ENCODE assay signal across 1 cellular context in genomic region chr21:35586305-35586704, GRCh38.
TF ChIP-seq lines count a peak whose summit lies in the region.

No MANE protein-coding gene starts in this region.

TF ChIP-seq in HepG2, 621 proteins besides CTCF, POLR2A, EP300 and RAD21 (continued from another document and continues in another):
- no peak for TF ChIP-seq LCORL (IDR thresholded peaks at IDR 0.05)
- TF ChIP-seq LCORL (CRISPR knock-in tag; IDR thresholded peaks at IDR 0.05): no peak
- TF ChIP-seq, protein P1, sequence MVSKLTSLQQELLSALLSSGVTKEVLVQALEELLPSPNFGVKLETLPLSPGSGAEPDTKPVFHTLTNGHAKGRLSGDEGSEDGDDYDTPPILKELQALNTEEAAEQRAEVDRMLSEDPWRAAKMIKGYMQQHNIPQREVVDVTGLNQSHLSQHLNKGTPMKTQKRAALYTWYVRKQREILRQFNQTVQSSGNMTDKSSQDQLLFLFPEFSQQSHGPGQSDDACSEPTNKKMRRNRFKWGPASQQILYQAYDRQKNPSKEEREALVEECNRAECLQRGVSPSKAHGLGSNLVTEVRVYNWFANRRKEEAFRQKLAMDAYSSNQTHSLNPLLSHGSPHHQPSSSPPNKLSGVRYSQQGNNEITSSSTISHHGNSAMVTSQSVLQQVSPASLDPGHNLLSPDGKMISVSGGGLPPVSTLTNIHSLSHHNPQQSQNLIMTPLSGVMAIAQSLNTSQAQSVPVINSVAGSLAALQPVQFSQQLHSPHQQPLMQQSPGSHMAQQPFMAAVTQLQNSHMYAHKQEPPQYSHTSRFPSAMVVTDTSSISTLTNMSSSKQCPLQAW (CRISPR knock-in tag; IDR thresholded peaks at IDR 0.05): no peak
- TF ChIP-seq HNF4G (IDR thresholded peaks at IDR 0.05; ENCODE audit: borderline replicate concordance, low read depth, low read length): no peak
- no peak for TF ChIP-seq HNF4G (CRISPR knock-in tag; IDR thresholded peaks at IDR 0.05; ENCODE audit: borderline replicate concordance, low read depth)
- no peak for TF ChIP-seq ZSCAN5A (CRISPR knock-in tag; IDR thresholded peaks at IDR 0.05; ENCODE audit: borderline replicate concordance)
- no peak for TF ChIP-seq MEIS1 (CRISPR knock-in tag; IDR thresholded peaks at IDR 0.05; ENCODE audit: borderline replicate concordance)
- no peak for TF ChIP-seq ZNF30 (CRISPR knock-in tag; IDR thresholded peaks at IDR 0.05)
- TF ChIP-seq ZSCAN12 (CRISPR knock-in tag; IDR thresholded peaks at IDR 0.05): no peak
- TF ChIP-seq SMARCC2 (IDR thresholded peaks at IDR 0.05): no peak
- TF ChIP-seq, protein P2, sequence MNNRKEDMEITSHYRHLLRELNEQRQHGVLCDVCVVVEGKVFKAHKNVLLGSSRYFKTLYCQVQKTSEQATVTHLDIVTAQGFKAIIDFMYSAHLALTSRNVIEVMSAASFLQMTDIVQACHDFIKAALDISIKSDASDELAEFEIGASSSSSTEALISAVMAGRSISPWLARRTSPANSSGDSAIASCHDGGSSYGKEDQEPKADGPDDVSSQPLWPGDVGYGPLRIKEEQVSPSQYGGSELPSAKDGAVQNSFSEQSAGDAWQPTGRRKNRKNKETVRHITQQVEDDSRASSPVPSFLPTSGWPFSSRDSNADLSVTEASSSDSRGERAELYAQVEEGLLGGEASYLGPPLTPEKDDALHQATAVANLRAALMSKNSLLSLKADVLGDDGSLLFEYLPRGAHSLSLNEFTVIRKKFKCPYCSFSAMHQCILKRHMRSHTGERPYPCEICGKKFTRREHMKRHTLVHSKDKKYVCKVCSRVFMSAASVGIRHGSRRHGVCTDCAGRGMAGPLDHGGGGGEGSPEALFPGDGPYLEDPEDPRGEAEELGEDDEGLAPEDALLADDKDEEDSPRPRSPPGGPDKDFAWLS (CRISPR knock-in tag; IDR thresholded peaks at IDR 0.05; ENCODE audit: borderline replicate concordance): no peak
- no peak for TF ChIP-seq SAP130 (CRISPR knock-in tag; IDR thresholded peaks at IDR 0.05; ENCODE audit: low read depth)
- no peak for TF ChIP-seq ZNF598 (CRISPR knock-in tag; IDR thresholded peaks at IDR 0.05; ENCODE audit: borderline replicate concordance)
- TF ChIP-seq KLF9 (CRISPR knock-in tag; IDR thresholded peaks at IDR 0.05; ENCODE audit: low read depth): no peak
- TF ChIP-seq NFYB (CRISPR knock-in tag; IDR thresholded peaks at IDR 0.05): no peak
- TF ChIP-seq JUN (CRISPR knock-in tag; IDR thresholded peaks at IDR 0.05): no peak
- peak; percentile 85 for TF ChIP-seq ZKSCAN5 (CRISPR knock-in tag; IDR thresholded peaks at IDR 0.05)
- TF ChIP-seq PRMT3 (CRISPR knock-in tag; IDR thresholded peaks at IDR 0.05; ENCODE audit: borderline replicate concordance, low read depth): no peak
- no peak for TF ChIP-seq STAT5B (CRISPR knock-in tag; IDR thresholded peaks at IDR 0.05)
- no peak for TF ChIP-seq DNMT3B (CRISPR knock-in tag; conservative IDR thresholded peaks at IDR 0.05)
- no peak for TF ChIP-seq STAT6 (CRISPR knock-in tag; IDR thresholded peaks at IDR 0.05; ENCODE audit: borderline replicate concordance)
- TF ChIP-seq, protein P3, sequence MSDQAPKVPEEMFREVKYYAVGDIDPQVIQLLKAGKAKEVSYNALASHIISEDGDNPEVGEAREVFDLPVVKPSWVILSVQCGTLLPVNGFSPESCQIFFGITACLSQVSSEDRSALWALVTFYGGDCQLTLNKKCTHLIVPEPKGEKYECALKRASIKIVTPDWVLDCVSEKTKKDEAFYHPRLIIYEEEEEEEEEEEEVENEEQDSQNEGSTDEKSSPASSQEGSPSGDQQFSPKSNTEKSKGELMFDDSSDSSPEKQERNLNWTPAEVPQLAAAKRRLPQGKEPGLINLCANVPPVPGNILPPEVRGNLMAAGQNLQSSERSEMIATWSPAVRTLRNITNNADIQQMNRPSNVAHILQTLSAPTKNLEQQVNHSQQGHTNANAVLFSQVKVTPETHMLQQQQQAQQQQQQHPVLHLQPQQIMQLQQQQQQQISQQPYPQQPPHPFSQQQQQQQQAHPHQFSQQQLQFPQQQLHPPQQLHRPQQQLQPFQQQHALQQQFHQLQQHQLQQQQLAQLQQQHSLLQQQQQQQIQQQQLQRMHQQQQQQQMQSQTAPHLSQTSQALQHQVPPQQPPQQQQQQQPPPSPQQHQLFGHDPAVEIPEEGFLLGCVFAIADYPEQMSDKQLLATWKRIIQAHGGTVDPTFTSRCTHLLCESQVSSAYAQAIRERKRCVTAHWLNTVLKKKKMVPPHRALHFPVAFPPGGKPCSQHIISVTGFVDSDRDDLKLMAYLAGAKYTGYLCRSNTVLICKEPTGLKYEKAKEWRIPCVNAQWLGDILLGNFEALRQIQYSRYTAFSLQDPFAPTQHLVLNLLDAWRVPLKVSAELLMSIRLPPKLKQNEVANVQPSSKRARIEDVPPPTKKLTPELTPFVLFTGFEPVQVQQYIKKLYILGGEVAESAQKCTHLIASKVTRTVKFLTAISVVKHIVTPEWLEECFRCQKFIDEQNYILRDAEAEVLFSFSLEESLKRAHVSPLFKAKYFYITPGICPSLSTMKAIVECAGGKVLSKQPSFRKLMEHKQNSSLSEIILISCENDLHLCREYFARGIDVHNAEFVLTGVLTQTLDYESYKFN (CRISPR knock-in tag; conservative IDR thresholded peaks at IDR 0.05): peak; percentile 48
- TF ChIP-seq TRAFD1 (CRISPR knock-in tag; IDR thresholded peaks at IDR 0.05; ENCODE audit: borderline replicate concordance): no peak
- no peak for TF ChIP-seq ZNF572 (CRISPR knock-in tag; IDR thresholded peaks at IDR 0.05)
- no peak for TF ChIP-seq ZNF367 (CRISPR knock-in tag; IDR thresholded peaks at IDR 0.05; ENCODE audit: borderline replicate concordance)
- no peak for TF ChIP-seq ZNF691 (CRISPR knock-in tag; IDR thresholded peaks at IDR 0.05; ENCODE audit: borderline replicate concordance, low read depth)
- TF ChIP-seq, protein P4, sequence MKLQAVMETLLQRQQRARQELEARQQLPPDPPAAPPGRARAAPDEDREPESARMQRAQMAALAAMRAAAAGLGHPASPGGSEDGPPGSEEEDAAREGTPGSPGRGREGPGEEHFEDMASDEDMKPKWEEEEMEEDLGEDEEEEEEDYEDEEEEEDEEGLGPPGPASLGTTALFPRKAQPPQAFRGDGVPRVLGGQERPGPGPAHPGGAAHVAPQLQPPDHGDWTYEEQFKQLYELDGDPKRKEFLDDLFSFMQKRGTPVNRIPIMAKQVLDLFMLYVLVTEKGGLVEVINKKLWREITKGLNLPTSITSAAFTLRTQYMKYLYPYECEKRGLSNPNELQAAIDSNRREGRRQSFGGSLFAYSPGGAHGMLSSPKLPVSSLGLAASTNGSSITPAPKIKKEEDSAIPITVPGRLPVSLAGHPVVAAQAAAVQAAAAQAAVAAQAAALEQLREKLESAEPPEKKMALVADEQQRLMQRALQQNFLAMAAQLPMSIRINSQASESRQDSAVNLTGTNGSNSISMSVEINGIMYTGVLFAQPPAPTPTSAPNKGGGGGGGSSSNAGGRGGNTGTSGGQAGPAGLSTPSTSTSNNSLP (IDR thresholded peaks at IDR 0.05; ENCODE audit: low read depth, low read length): peak; percentile 39; the same call in 1 of the 2 replicates
- TF ChIP-seq, protein P5, sequence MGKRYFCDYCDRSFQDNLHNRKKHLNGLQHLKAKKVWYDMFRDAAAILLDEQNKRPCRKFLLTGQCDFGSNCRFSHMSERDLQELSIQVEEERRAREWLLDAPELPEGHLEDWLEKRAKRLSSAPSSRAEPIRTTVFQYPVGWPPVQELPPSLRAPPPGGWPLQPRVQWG (CRISPR knock-in tag; IDR thresholded peaks at IDR 0.05; ENCODE audit: borderline replicate concordance, low read depth): no peak
- no peak for TF ChIP-seq GTF2F1 (IDR thresholded peaks at IDR 0.05; ENCODE audit: low read length)
- no peak for TF ChIP-seq TSC22D2 (CRISPR knock-in tag; IDR thresholded peaks at IDR 0.05; ENCODE audit: borderline replicate concordance)
- peak; percentile 21; the same call in 1 of the 2 replicates for TF ChIP-seq SALL1 (CRISPR knock-in tag; IDR thresholded peaks at IDR 0.05)
- no peak for TF ChIP-seq ZNF446 (CRISPR knock-in tag; IDR thresholded peaks at IDR 0.05)
- peak; percentile 48 for TF ChIP-seq ONECUT2 (CRISPR knock-in tag; IDR thresholded peaks at IDR 0.05)
- TF ChIP-seq KLF11 (CRISPR knock-in tag; IDR thresholded peaks at IDR 0.05): no peak
- TF ChIP-seq CEBPG (CRISPR knock-in tag; IDR thresholded peaks at IDR 0.05): no peak
- TF ChIP-seq SIX4 (CRISPR knock-in tag; IDR thresholded peaks at IDR 0.05): no peak
- TF ChIP-seq ESRRA (CRISPR knock-in tag; IDR thresholded peaks at IDR 0.05; ENCODE audit: low read depth): no peak
- TF ChIP-seq AHDC1 (CRISPR knock-in tag; IDR thresholded peaks at IDR 0.05; ENCODE audit: borderline replicate concordance): peak; percentile 23; the same call in 1 of the 2 replicates
- TF ChIP-seq ZNF775 (CRISPR knock-in tag; IDR thresholded peaks at IDR 0.05; ENCODE audit: borderline replicate concordance): no peak
- no peak for TF ChIP-seq PCBP1 (IDR thresholded peaks at IDR 0.05; ENCODE audit: borderline replicate concordance, low read depth, low read length)
- TF ChIP-seq KAT2B (IDR thresholded peaks at IDR 0.05; ENCODE audit: borderline replicate concordance, low read depth, low read length): peak; percentile 32; the same call in 1 of the 2 replicates
- no peak for TF ChIP-seq RFXANK (CRISPR knock-in tag; IDR thresholded peaks at IDR 0.05)
